In the genomic region with DNA sequence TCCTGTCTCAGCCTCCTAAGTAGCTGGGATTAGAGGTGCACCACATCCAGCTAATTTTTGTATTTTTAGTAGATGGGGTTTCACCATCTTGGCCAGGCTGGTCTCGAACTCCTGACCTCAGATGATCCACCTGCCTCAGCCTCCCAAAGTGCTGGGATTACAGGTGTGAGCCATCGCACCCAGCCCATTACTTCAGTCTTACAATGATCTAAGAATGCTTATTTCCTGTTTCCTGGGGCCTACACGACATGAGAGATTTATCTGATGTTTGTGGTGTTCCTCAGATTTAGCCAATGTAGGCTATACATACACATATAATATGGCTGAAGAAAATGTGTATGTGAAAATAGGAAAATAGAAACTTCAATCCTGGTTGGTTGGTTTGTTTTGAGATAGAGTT, we compare ENCODE assay signal across 8 cellular contexts. TPM values are rescaled to one million over a fixed set of nuclear protein-coding genes. Genes with fewer than 3 reads are reported as not detected.
A peak's percentile ranks its signal among the peaks of the same experiment; 100 is the strongest.
DNase-seq lines count a peak whose midpoint lies in the region; ATAC-seq and TF ChIP-seq lines count a peak whose summit lies in the region.
"Not testable (repeated sequence)": the region's sequence is repeated elsewhere in the genome, so short reads cannot be mapped to it uniquely, and the experiment has no call there.

No MANE protein-coding gene starts in this region.

- not testable (repeated sequence) for TF ChIP-seq CTCF in CD8-positive, alpha-beta T cell (IDR thresholded peaks at IDR 0.05)

- H3K4me3 ChIP-seq in CD8-positive, alpha-beta T cell (ENCODE audit: low read depth, low read length), result not testable (repeated sequence)

- H3K4me1 Mint-ChIP-seq in CD8-positive, alpha-beta T cell (ENCODE audit: low read depth), result peaks cover 13% of the 10 kb centered on the region
- H3K4me1 Mint-ChIP-seq in T-helper 2 cell treated with Interferon-gamma antibody and Interleukin-4, amounts not matched to agents 5 μg/mL and 100 μg/mL, for 36 hours (ENCODE audit: low read depth), result peaks cover 13% of the 10 kb centered on the region
- peaks cover 17% of the 10 kb centered on the region for H3K4me1 Mint-ChIP-seq in activated CD4-positive, alpha-beta memory T cell treated with anti-CD3 and anti-CD28 coated beads, Interleukin-2, amount 10 ng/mL, durations not matched to agents 7 days and 5 days
- not testable (repeated sequence) for H3K4me1 Mint-ChIP-seq in activated T-cell treated with anti-CD3 and anti-CD28 coated beads, Interleukin-2, amount 50 U/mL, for 72 hours (ENCODE audit: low read depth); effector memory CD8-positive, alpha-beta T cell (ENCODE audit: low read depth in 2 of 2)
- peaks cover 15% of the 10 kb centered on the region for H3K4me1 Mint-ChIP-seq in activated naive CD8-positive, alpha-beta T cell treated with anti-CD3 and anti-CD28 coated beads, Interleukin-2, amount 10 ng/mL, durations not matched to agents 7 days and 5 days

- not testable (repeated sequence) for H3K4me3 Mint-ChIP-seq in CD8-positive, alpha-beta T cell; activated CD4-positive, alpha-beta memory T cell treated with anti-CD3 and anti-CD28 coated beads, Interleukin-2, amount 10 ng/mL, durations not matched to agents 7 days and 5 days; activated T-cell treated with anti-CD3 and anti-CD28 coated beads, Interleukin-2, amount 50 U/mL, for 72 hours; activated naive CD8-positive, alpha-beta T cell treated with anti-CD3 and anti-CD28 coated beads, Interleukin-2, amount 10 ng/mL, durations not matched to agents 7 days and 5 days
- H3K4me3 Mint-ChIP-seq in T-helper 2 cell treated with Interferon-gamma antibody and Interleukin-4, amounts not matched to agents 5 μg/mL and 100 μg/mL, for 36 hours, result peak overlapping the region; percentile 60
- H3K4me3 Mint-ChIP-seq in effector memory CD8-positive, alpha-beta T cell, result peak overlapping the region in 1 of 2 donors; percentile 23

- not testable (repeated sequence) for H3K9me3 Mint-ChIP-seq in CD8-positive, alpha-beta T cell; T-helper 2 cell treated with Interferon-gamma antibody and Interleukin-4, amounts not matched to agents 5 μg/mL and 100 μg/mL, for 36 hours; activated CD4-positive, alpha-beta memory T cell treated with anti-CD3 and anti-CD28 coated beads, Interleukin-2, amount 10 ng/mL, durations not matched to agents 7 days and 5 days; activated T-cell treated with anti-CD3 and anti-CD28 coated beads, Interleukin-2, amount 50 U/mL, for 72 hours; activated naive CD8-positive, alpha-beta T cell treated with anti-CD3 and anti-CD28 coated beads, Interleukin-2, amount 10 ng/mL, durations not matched to agents 7 days and 5 days; effector memory CD8-positive, alpha-beta T cell

- DNase-seq in CD8-positive, alpha-beta T cell; T-helper 2 cell treated with Interferon-gamma antibody and Interleukin-4, amounts not matched to agents 5 μg/mL and 100 μg/mL, for 36 hours (ENCODE audit: low spot score); activated CD4-positive, alpha-beta memory T cell treated with anti-CD3 and anti-CD28 coated beads, Interleukin-2, amount 10 ng/mL, durations not matched to agents 7 days and 5 days; activated T-cell treated with anti-CD3 and anti-CD28 coated beads, Interleukin-2, amount 50 U/mL, for 72 hours; activated naive CD8-positive, alpha-beta T cell treated with anti-CD3 and anti-CD28 coated beads, Interleukin-2, amount 10 ng/mL, durations not matched to agents 7 days and 5 days; effector memory CD8-positive, alpha-beta T cell: not testable (repeated sequence)
- DNase-seq in OCI-M1 (lab: John Stamatoyannopoulos, UW), result peak; percentile 29
- peak in 5 of 6 experiments; percentile 8 to 31 (median 21) for DNase-seq in stimulated activated naive CD4-positive, alpha-beta T cell (lab: John Stamatoyannopoulos, UW)

- H3K27me3 Mint-ChIP-seq in CD8-positive, alpha-beta T cell (ENCODE audit: low read depth); T-helper 2 cell treated with Interferon-gamma antibody and Interleukin-4, amounts not matched to agents 5 μg/mL and 100 μg/mL, for 36 hours (ENCODE audit: low read depth); activated CD4-positive, alpha-beta memory T cell treated with anti-CD3 and anti-CD28 coated beads, Interleukin-2, amount 10 ng/mL, durations not matched to agents 7 days and 5 days; activated T-cell treated with anti-CD3 and anti-CD28 coated beads, Interleukin-2, amount 50 U/mL, for 72 hours (ENCODE audit: low read depth); activated naive CD8-positive, alpha-beta T cell treated with anti-CD3 and anti-CD28 coated beads, Interleukin-2, amount 10 ng/mL, durations not matched to agents 7 days and 5 days; effector memory CD8-positive, alpha-beta T cell: not testable (repeated sequence)

- H3K27me3 ChIP-seq in CD8-positive, alpha-beta T cell (ENCODE audit: insufficient read depth, low read length), result not testable (repeated sequence)

- not testable (repeated sequence) for H3K9me3 ChIP-seq in CD8-positive, alpha-beta T cell (ENCODE audit: low read length)

- H3K36me3 Mint-ChIP-seq in CD8-positive, alpha-beta T cell, result peaks cover 22% of the 10 kb centered on the region
- peaks cover 20% of the 10 kb centered on the region for H3K36me3 Mint-ChIP-seq in T-helper 2 cell treated with Interferon-gamma antibody and Interleukin-4, amounts not matched to agents 5 μg/mL and 100 μg/mL, for 36 hours (ENCODE audit: low read depth)
- H3K36me3 Mint-ChIP-seq in activated CD4-positive, alpha-beta memory T cell treated with anti-CD3 and anti-CD28 coated beads, Interleukin-2, amount 10 ng/mL, durations not matched to agents 7 days and 5 days (ENCODE audit: low read depth), result peaks cover 20% of the 10 kb centered on the region
- not testable (repeated sequence) for H3K36me3 Mint-ChIP-seq in activated T-cell treated with anti-CD3 and anti-CD28 coated beads, Interleukin-2, amount 50 U/mL, for 72 hours (ENCODE audit: insufficient read depth in 2 of 2)
- peaks cover 12% of the 10 kb centered on the region for H3K36me3 Mint-ChIP-seq in activated naive CD8-positive, alpha-beta T cell treated with anti-CD3 and anti-CD28 coated beads, Interleukin-2, amount 10 ng/mL, durations not matched to agents 7 days and 5 days
- H3K36me3 Mint-ChIP-seq in effector memory CD8-positive, alpha-beta T cell (ENCODE audit: insufficient read depth), result peaks cover 43% of the 10 kb centered on the region

- peak; percentile 61 for ATAC-seq in CD8-positive, alpha-beta T cell
- peak in 1 of 2 donors; percentile 11 for ATAC-seq in activated T-cell treated with anti-CD3 and anti-CD28 coated beads, Interleukin-2, amount 50 U/mL, for 72 hours (replicated peaks in 1 of 2)
- peak; percentile 72 for ATAC-seq in activated naive CD8-positive, alpha-beta T cell treated with anti-CD3 and anti-CD28 coated beads, Interleukin-2, amount 10 ng/mL, durations not matched to agents 7 days and 5 days (ENCODE audit: low read depth)
- ATAC-seq in effector memory CD8-positive, alpha-beta T cell (replicated peaks), result peak; percentile 64

- POLR2A ChIA-PET in CD8-positive, alpha-beta T cell (lab: Charles Lee), result interaction anchor here (0.9 kb wide), 1 partner anchor 10 kb away, joined by 5 read pairs; a partner anchor contains a TSS
- POLR2A ChIA-PET in activated CD4-positive, alpha-beta memory T cell treated with anti-CD3 and anti-CD28 coated beads, Interleukin-2, amount 10 ng/mL, durations not matched to agents 7 days and 5 days (lab: Charles Lee), result interaction anchor here (0.7 to 1.7 kb wide), 3 partner anchors 11 to 165 kb away, joined by 3 to 14 read pairs (median 3); a partner anchor contains a TSS
- POLR2A ChIA-PET in activated naive CD8-positive, alpha-beta T cell treated with anti-CD3 and anti-CD28 coated beads, Interleukin-2, amount 10 ng/mL, durations not matched to agents 7 days and 5 days (lab: Charles Lee), result not testable (repeated sequence)

- CTCF ChIA-PET in CD8-positive, alpha-beta T cell (lab: Charles Lee), result not testable (repeated sequence)
- CTCF ChIA-PET in activated CD4-positive, alpha-beta memory T cell treated with anti-CD3 and anti-CD28 coated beads, Interleukin-2, amount 10 ng/mL, durations not matched to agents 7 days and 5 days (lab: Charles Lee), result interaction anchor here (1.9 kb wide), 1 partner anchor 10 kb away, joined by 5 read pairs; a partner anchor contains a TSS

- H3K27ac Mint-ChIP-seq in CD8-positive, alpha-beta T cell, result not testable (repeated sequence)
- H3K27ac Mint-ChIP-seq in T-helper 2 cell treated with Interferon-gamma antibody and Interleukin-4, amounts not matched to agents 5 μg/mL and 100 μg/mL, for 36 hours, result peak overlapping the region; percentile 80
- H3K27ac Mint-ChIP-seq in activated CD4-positive, alpha-beta memory T cell treated with anti-CD3 and anti-CD28 coated beads, Interleukin-2, amount 10 ng/mL, durations not matched to agents 7 days and 5 days, result peak overlapping the region; percentile 72
- H3K27ac Mint-ChIP-seq in activated T-cell treated with anti-CD3 and anti-CD28 coated beads, Interleukin-2, amount 50 U/mL, for 72 hours, result peak overlapping the region; percentile 83
- H3K27ac Mint-ChIP-seq in activated naive CD8-positive, alpha-beta T cell treated with anti-CD3 and anti-CD28 coated beads, Interleukin-2, amount 10 ng/mL, durations not matched to agents 7 days and 5 days, result peak overlapping the region; percentile 70
- peak overlapping the region; percentile 78 to 93 for H3K27ac Mint-ChIP-seq in effector memory CD8-positive, alpha-beta T cell

- not testable (repeated sequence) for H3K4me1 ChIP-seq in CD8-positive, alpha-beta T cell (ENCODE audit: insufficient read depth, low read length)

- H3K36me3 ChIP-seq in CD8-positive, alpha-beta T cell (ENCODE audit: insufficient read depth, low read length), result not testable (repeated sequence)

- intact Hi-C loops in CD8-positive, alpha-beta T cell (cut with DNase I, micrococcal nuclease), result not testable (repeated sequence)

- not testable (repeated sequence) for H3K27ac ChIP-seq in CD8-positive, alpha-beta T cell (ENCODE audit: low read depth, low read length)

RNA-seq across cellular contexts. Expression of a gene that starts 10.5 kb away (rescaled TPM):
- total RNA-seq in CD8-positive, alpha-beta T cell, result 100 to 1,000 TPM; 204 to 221 TPM
- 10 to 100 TPM; 52.4 to 58.1 TPM for total RNA-seq in activated CD4-positive, alpha-beta memory T cell treated with anti-CD3 and anti-CD28 coated beads, Interleukin-2, amount 10 ng/mL, durations not matched to agents 7 days and 5 days
- total RNA-seq in activated T-cell treated with anti-CD3 and anti-CD28 coated beads, Interleukin-2, amount 50 U/mL, for 72 hours, result 10 to 100 TPM; 48.4 to 51.2 TPM
- total RNA-seq in activated naive CD8-positive, alpha-beta T cell treated with anti-CD3 and anti-CD28 coated beads, Interleukin-2, amount 10 ng/mL, durations not matched to agents 7 days and 5 days, result 10 to 100 TPM; 56.7 to 58.7 TPM

RNA-seq across cellular contexts. Expression of a gene that starts 34.4 kb away (rescaled TPM):
- total RNA-seq in CD8-positive, alpha-beta T cell, result 10 to 100 TPM in 1 of 2 experiments, 1 to 10 TPM in 1; 9.1 to 11.4 TPM
- total RNA-seq in activated CD4-positive, alpha-beta memory T cell treated with anti-CD3 and anti-CD28 coated beads, Interleukin-2, amount 10 ng/mL, durations not matched to agents 7 days and 5 days, result 10 to 100 TPM; 59.3 to 64.8 TPM
- 10 to 100 TPM; 32.8 to 49.9 TPM for total RNA-seq in activated T-cell treated with anti-CD3 and anti-CD28 coated beads, Interleukin-2, amount 50 U/mL, for 72 hours
- total RNA-seq in activated naive CD8-positive, alpha-beta T cell treated with anti-CD3 and anti-CD28 coated beads, Interleukin-2, amount 10 ng/mL, durations not matched to agents 7 days and 5 days, result 10 to 100 TPM; 28.6 to 34.1 TPM

RNA-seq across cellular contexts. Expression of a gene that starts 35.7 kb away (rescaled TPM):
- 10 to 100 TPM; 25.6 to 27.2 TPM for total RNA-seq in CD8-positive, alpha-beta T cell
- 10 to 100 TPM; 46.4 to 47.8 TPM for total RNA-seq in activated CD4-positive, alpha-beta memory T cell treated with anti-CD3 and anti-CD28 coated beads, Interleukin-2, amount 10 ng/mL, durations not matched to agents 7 days and 5 days
- 10 to 100 TPM; 36.0 to 40.7 TPM for total RNA-seq in activated T-cell treated with anti-CD3 and anti-CD28 coated beads, Interleukin-2, amount 50 U/mL, for 72 hours
- total RNA-seq in activated naive CD8-positive, alpha-beta T cell treated with anti-CD3 and anti-CD28 coated beads, Interleukin-2, amount 10 ng/mL, durations not matched to agents 7 days and 5 days, result 10 to 100 TPM; 38.4 to 48.3 TPM
